ENCODE assay signal across 11 cellular contexts in genomic region chr16:57469917-57470470, GRCh38. TPM values are rescaled to one million over a fixed set of nuclear protein-coding genes. Genes with fewer than 3 reads are reported as not detected.
DNase-seq lines count a peak whose midpoint lies in the region; ATAC-seq and TF ChIP-seq lines count a peak whose summit lies in the region.
"Had no signal": no experiment of that assay in that cellular context is flagged by ENCODE, and none has a peak within 500 bp of the region (broad histone marks: within the 10 kb centered on the region; RNA-seq: fewer than 3 reads in every experiment).

No MANE protein-coding gene starts in this region.

- TF ChIP-seq CTCF in hepatocyte (IDR thresholded peaks at IDR 0.05; ENCODE audit: poor library complexity) = no peak
- no peak for TF ChIP-seq CTCF in stomach (IDR thresholded peaks at IDR 0.05)

- 79% methylated on average over 9 of the region's 9 CpGs for WGBS in hepatocyte (ENCODE audit: low lambda C conversion rate, missing lambda C conversion rate)
- whole genome bisulfite sequencing in stomach, 5 donors = 67 to 79% (median 75%) methylated on average over 8 to 9 of the region's 9 CpGs

- no peak for ATAC-seq in GM21737 (IDR thresholded peaks at IDR 0.05; ENCODE audit: unreplicated experiment)

- H3K4me2 ChIP-seq in hepatocyte = no peak overlapping the region
- H3K4me2 ChIP-seq: PC-9 had no signal

- H3K4me3 ChIP-seq in hepatocyte = no peak overlapping the region
- no peak overlapping the region for H3K4me3 ChIP-seq in stomach
- H3K4me3 ChIP-seq: pancreas, PC-9 had no signal

- H3K27me3 ChIP-seq in hepatocyte = no peaks in the 10 kb centered on the region
- H3K27me3 ChIP-seq in stomach = no peaks in the 10 kb centered on the region
- H3K27me3 ChIP-seq: pancreas had no signal

- peaks cover 30% of the 10 kb centered on the region for H3K4me1 ChIP-seq in hepatocyte (ENCODE audit: insufficient read depth)
- H3K4me1 ChIP-seq in stomach = peaks cover 24 to 50% (median 39%) of the 10 kb centered on the region in 4 donors

- H3K9me2 ChIP-seq in hepatocyte (replicated peaks; ENCODE audit: insufficient read depth) = no peaks in the 10 kb centered on the region

- no peak for TF ChIP-seq POLR2A in stomach (IDR thresholded peaks at IDR 0.05)

- intact Hi-C loops in stomach (cut with DNase I; ENCODE audit: low total_unique reads) = no loop called here

- H2AFZ ChIP-seq in hepatocyte = no peak overlapping the region
- H2AFZ ChIP-seq: PC-9 had no signal

- H3K36me3 ChIP-seq in hepatocyte (replicated peaks; ENCODE audit: insufficient read depth, low read depth) = no peaks in the 10 kb centered on the region
- H3K36me3 ChIP-seq in stomach = peaks cover 64 to 100% (median 100%) of the 10 kb centered on the region in 4 donors

- H3K79me2 ChIP-seq in hepatocyte = peaks cover 28% of the 10 kb centered on the region

- peak overlapping the region; percentile 88 for H3K27ac ChIP-seq in hepatocyte
- peak overlapping the region; percentile 3 to 73 (median 67) for H3K27ac ChIP-seq in stomach
- H3K27ac ChIP-seq: PC-9 had no signal

- H4K20me1 ChIP-seq in hepatocyte (ENCODE audit: insufficient read depth, poor library complexity, severe bottlenecking) = no peaks in the 10 kb centered on the region

- no peak for TF ChIP-seq EP300 in stomach (IDR thresholded peaks at IDR 0.05)

- DNase-seq in activated CD8-positive, alpha-beta memory T cell treated with anti-CD3 and anti-CD28 coated beads for 24 hours = peak; percentile 52
- DNase-seq in activated CD8-positive, alpha-beta memory T cell treated with anti-CD3 and anti-CD28 coated beads, Interleukin-2, amount 50 U/mL, for 4 hours = no peak
- DNase-seq in hepatocyte (ENCODE audit: low spot score) (no peak), stomach (no peak)
- no peak for DNase-seq in activated CD4-positive, alpha-beta T cell treated with anti-CD3 and anti-CD28 coated beads, Interleukin-2, amount 50 U/mL, for 48 hours
- DNase-seq: activated CD4-positive, alpha-beta T cell treated with anti-CD3 and anti-CD28 coated beads, Interleukin-2, amount 50 U/mL, for 1 hour; CD4-positive, CD25-positive, alpha-beta regulatory T cell; NCI-H2029 treated with DMSO at 0.1 percent for 48 hours; PC-9 had no signal

- H3K9me3 ChIP-seq in hepatocyte (ENCODE audit: low read depth) (no peaks in the 10 kb centered on the region), stomach (no peaks in the 10 kb centered on the region)
- H3K9me3 ChIP-seq: pancreas had no signal

RNA-seq across cellular contexts. Expression of gene POLR2C, which starts 7.5 kb away (rescaled TPM):
- 92.5 and 101 TPM in 2 replicates for total RNA-seq in hepatocyte
- 49.0 and 56.6 TPM in 2 replicates for polyA plus RNA-seq in hepatocyte
- total RNA-seq in stomach = 100 to 1,000 TPM in 2 of 5 donors, 10 to 100 TPM in 3; 60.0 to 162 (median 84.4) TPM
- polyA plus RNA-seq in stomach = 10 to 100 TPM; 31.8 to 56.1 (median 48.9) TPM

RNA-seq across cellular contexts. Expression of gene DOK4, which starts 16.3 kb away (rescaled TPM):
- 112 and 122 TPM in 2 replicates for total RNA-seq in hepatocyte
- 96.3 and 106 TPM in 2 replicates for polyA plus RNA-seq in hepatocyte
- 10 to 100 TPM; 11.2 to 51.0 (median 23.9) TPM for total RNA-seq in stomach
- polyA plus RNA-seq in stomach = 10 to 100 TPM; 21.5 to 55.9 (median 44.6) TPM

RNA-seq across cellular contexts. Expression of gene COQ9, which starts 22.7 kb away (rescaled TPM):
- 57.1 and 61.9 TPM in 2 replicates for total RNA-seq in hepatocyte
- polyA plus RNA-seq in hepatocyte = 63.2 and 81.5 TPM in 2 replicates
- total RNA-seq in stomach = 100 to 1,000 TPM in 1 of 5 donors, 10 to 100 TPM in 4; 40.6 to 108 (median 58.9) TPM
- polyA plus RNA-seq in stomach = 10 to 100 TPM; 56.4 to 79.3 (median 74.5) TPM

RNA-seq across cellular contexts. Expression of gene CIAPIN1, which starts 22.8 kb away (rescaled TPM):
- total RNA-seq in hepatocyte (53.1 and 54.2 TPM in 2 replicates), stomach (100 to 1,000 TPM in 1 of 5 donors, 10 to 100 TPM in 4; 14.0 to 146 (median 37.7) TPM)
- polyA plus RNA-seq in hepatocyte (53.7 and 56.1 TPM in 2 replicates), stomach (10 to 100 TPM; 18.6 to 35.9 (median 29.6) TPM)
